In genomic region chr3:148729656-148730055, GRCh38 we compare ENCODE assay signal across 2 cellular contexts.
TF ChIP-seq lines count a peak whose summit lies in the region.

No MANE protein-coding gene starts in this region.

TF ChIP-seq in liver, 16 proteins besides CTCF, POLR2A, EP300 and RAD21:
- TF ChIP-seq HNF4G (IDR thresholded peaks at IDR 0.05), result no peak
- TF ChIP-seq JUND (IDR thresholded peaks at IDR 0.05), result no peak
- no peak for TF ChIP-seq MAX (IDR thresholded peaks at IDR 0.05)
- no peak for TF ChIP-seq EGR1 (IDR thresholded peaks at IDR 0.05; ENCODE audit: low read depth in 2 of 2)
- TF ChIP-seq FOXA2 (IDR thresholded peaks at IDR 0.05), result no peak
- TF ChIP-seq GABPA (IDR thresholded peaks at IDR 0.05 in 1 of 2, conservative IDR thresholded peaks at IDR 0.05 in 1 of 2), result no peak
TF ChIP-seq in liver: peak in this region for 0.

TF ChIP-seq in HepG2, 621 proteins besides CTCF, POLR2A, EP300 and RAD21:
- no peak for TF ChIP-seq ZFP37 (CRISPR knock-in tag; IDR thresholded peaks at IDR 0.05; ENCODE audit: borderline replicate concordance)
- TF ChIP-seq PLSCR1 (CRISPR knock-in tag; IDR thresholded peaks at IDR 0.05; ENCODE audit: borderline replicate concordance), result no peak
- TF ChIP-seq JUND (CRISPR knock-in tag; IDR thresholded peaks at IDR 0.05), result no peak
- no peak for TF ChIP-seq RARG (CRISPR knock-in tag; IDR thresholded peaks at IDR 0.05; ENCODE audit: low read depth)
- no peak for TF ChIP-seq LRRFIP1 (CRISPR knock-in tag; conservative IDR thresholded peaks at IDR 0.05)
